ENCODE assay signal across 14 cellular contexts in the genomic region with DNA sequence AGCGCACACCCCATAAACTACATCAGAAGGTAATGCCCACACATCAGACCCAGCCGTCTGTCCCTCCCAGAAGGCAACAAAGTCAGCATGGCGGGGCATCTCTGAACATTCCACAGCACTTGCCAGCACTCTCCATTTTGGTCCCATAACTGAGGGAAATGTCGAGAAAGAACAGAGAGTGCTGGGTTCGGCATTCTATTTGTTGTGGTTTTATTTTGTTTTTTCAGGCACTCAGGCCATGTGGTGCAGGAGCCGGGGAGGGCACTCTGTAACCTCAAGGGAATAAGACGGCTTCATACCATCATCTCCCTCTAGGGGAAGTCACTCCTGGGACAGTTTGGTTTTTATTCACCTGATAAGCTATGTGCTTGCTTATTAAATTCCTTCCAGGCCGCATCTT.
DNase-seq lines count a peak whose midpoint lies in the region; ATAC-seq and TF ChIP-seq lines count a peak whose summit lies in the region.
"Had no signal": no experiment of that assay in that cellular context is flagged by ENCODE, and none has a peak within 500 bp of the region (broad histone marks: within the 10 kb centered on the region; RNA-seq: fewer than 3 reads in every experiment).

No MANE protein-coding gene starts in this region.

- H4K8ac ChIP-seq in neuronal stem cell (ENCODE audit: low read depth, low read length), result no peak overlapping the region

- H2AK5ac ChIP-seq in neuronal stem cell (ENCODE audit: low read depth, low read length), result peak overlapping the region; percentile 14

- no peak overlapping the region for H3K4me3 ChIP-seq in Jurkat, Clone E6-1 (ENCODE audit: low read length)
- H3K4me3 ChIP-seq in astrocyte of the cerebellum (ENCODE audit: low read depth, low read length), result no peak overlapping the region
- no peak overlapping the region for H3K4me3 ChIP-seq in neuronal stem cell (ENCODE audit: low read length in 2 of 2)

- H3K27me3 ChIP-seq in neuronal stem cell (ENCODE audit: control insufficient read depth in 3 of 3, insufficient read depth in 3 of 3, low read depth in 1 of 3, low read length in 3 of 3), result no peaks in the 10 kb centered on the region

- H3K18ac ChIP-seq in neuronal stem cell (ENCODE audit: low read length), result no peak overlapping the region

- in situ Hi-C loops in astrocyte of the cerebellum (cut with HindIII; ENCODE audit: low sequenced_read_pairs), result no loop called here

- H3K9me3 Mint-ChIP-seq in CD14-positive monocyte, result no peaks in the 10 kb centered on the region
- H3K9me3 Mint-ChIP-seq: neural crest cell had no signal

- H3K9ac ChIP-seq in neuronal stem cell (ENCODE audit: low read depth, low read length, poor library complexity), result no peak overlapping the region

- no peak overlapping the region for H3K4me2 ChIP-seq in neuronal stem cell (ENCODE audit: insufficient read depth, low read length, poor library complexity, severe bottlenecking)

- H3K27ac Mint-ChIP-seq in CD14-positive monocyte, result no peak overlapping the region
- H3K27ac Mint-ChIP-seq: activated naive CD8-positive, alpha-beta T cell; B cell had no signal

- no peak overlapping the region for H3K27ac ChIP-seq in neuronal stem cell (replicated peaks; ENCODE audit: low read length)

- peak; percentile 0 for DNase-seq in CD14-positive monocyte (ENCODE audit: low spot score)
- DNase-seq in Jurkat, Clone E6-1 (ENCODE audit: low read depth, low spot score), result peak; percentile 42
- no peak for DNase-seq in astrocyte of the cerebellum (ENCODE audit: low read depth)
- no peak for DNase-seq in neuronal stem cell (ENCODE audit: low spot score)
- no peak for DNase-seq in effector CD4-positive, alpha-beta T cell
- no peak for DNase-seq in LoVo (ENCODE audit: low spot score)
- DNase-seq in SHP77 (lab: John Stamatoyannopoulos, UW), result no peak
- DNase-seq: activated CD8-positive, alpha-beta memory T cell treated with anti-CD3 and anti-CD28 coated beads for 24 hours; NCI-H1436 had no signal

- intact Hi-C loops in CD14-positive monocyte (cut with micrococcal nuclease), result no loop called here

- H3K4me3 Mint-ChIP-seq in CD14-positive monocyte, result no peak overlapping the region
- H3K4me3 Mint-ChIP-seq: activated naive CD8-positive, alpha-beta T cell; B cell; neural crest cell had no signal

- no CpG with 5 or more reads among the region's 8 CpGs for WGBS in neuronal stem cell (ENCODE audit: extremely low coverage in 2 of 2, insufficient read length in 2 of 2, insufficient replicate concordance in 1 of 2), 2 donors

- peaks cover 0 to 2% of the 10 kb centered on the region in 2 donors for H3K4me1 ChIP-seq in neuronal stem cell (ENCODE audit: control insufficient read depth in 2 of 2, insufficient read depth in 1 of 2, low read depth in 1 of 2, low read length in 2 of 2)

- H3K27me3 Mint-ChIP-seq in CD14-positive monocyte (ENCODE audit: low read depth in 3 of 3), result peaks cover 0 to 2% (median 0%) of the 10 kb centered on the region in 3 donors
- H3K27me3 Mint-ChIP-seq: activated naive CD8-positive, alpha-beta T cell had no signal

- no peaks in the 10 kb centered on the region for H3K36me3 Mint-ChIP-seq in CD14-positive monocyte

- H3K9me3 ChIP-seq in neuronal stem cell (replicated peaks in 1 of 2; ENCODE audit: control insufficient read depth in 2 of 2, insufficient read depth in 1 of 2, low read depth in 1 of 2, low read length in 2 of 2), result no peaks in the 10 kb centered on the region

- H4K91ac ChIP-seq in neuronal stem cell (ENCODE audit: low read depth, low read length, poor library complexity), result no peak overlapping the region

- no peaks in the 10 kb centered on the region for H3K79me1 ChIP-seq in neuronal stem cell (ENCODE audit: low read depth, low read length)

- H3K4me1 Mint-ChIP-seq in CD14-positive monocyte, result no peaks in the 10 kb centered on the region
- H3K4me1 Mint-ChIP-seq: neural crest cell had no signal

- H2BK5ac ChIP-seq in neuronal stem cell (ENCODE audit: low read length), result no peak overlapping the region

- H3K4ac ChIP-seq in neuronal stem cell (ENCODE audit: low read length), result no peak overlapping the region

- no peak overlapping the region for H3K14ac ChIP-seq in neuronal stem cell (ENCODE audit: low read length)

- ATAC-seq in esophagus mucosa, result no peak
- ATAC-seq: left lobe of liver had no signal

- no peaks in the 10 kb centered on the region for H3K36me3 ChIP-seq in neuronal stem cell (replicated peaks in 1 of 2; ENCODE audit: control insufficient read depth in 2 of 2, insufficient read depth in 2 of 2, low read length in 2 of 2)

- H2BK120ac ChIP-seq in neuronal stem cell (ENCODE audit: low read depth, low read length), result no peak overlapping the region

- H2BK15ac ChIP-seq in neuronal stem cell (ENCODE audit: low read length), result no peak overlapping the region

- no peak overlapping the region for H3K23ac ChIP-seq in neuronal stem cell (ENCODE audit: low read depth, low read length, poor library complexity)

- no peak overlapping the region for H2AFZ ChIP-seq in neuronal stem cell (ENCODE audit: low read length)

- no peak for TF ChIP-seq CTCF in CD14-positive monocyte (IDR thresholded peaks at IDR 0.05)
- TF ChIP-seq CTCF in astrocyte of the cerebellum (IDR thresholded peaks at IDR 0.05; ENCODE audit: low read depth, low read length, missing control alignments), result peak; percentile 35

- no peak overlapping the region for H2BK12ac ChIP-seq in neuronal stem cell (ENCODE audit: low read length)

Comparison
In these comparisons a context has a peak if more than half of its experiments do, and no peak if none do; other contexts are left out.
1. DNase-seq: peak in CD14-positive monocyte (single experiment) and Jurkat, Clone E6-1 (single experiment); none in astrocyte of the cerebellum (single experiment), neuronal stem cell (single experiment), effector CD4-positive, alpha-beta T cell (single experiment), LoVo (single experiment) and SHP77 (0 of 2).